ENCODE assay signal across 31 cellular contexts in genomic region chr10:74276416-74276815, GRCh38.
"Had no signal": no experiment of that assay in that cellular context is flagged by ENCODE, and none has a peak within 500 bp of the region (broad histone marks: within the 10 kb centered on the region; RNA-seq: fewer than 3 reads in every experiment).

No MANE protein-coding gene starts in this region.

- H3K4me3 Mint-ChIP-seq: activated CD4-positive, alpha-beta memory T cell treated with anti-CD3 and anti-CD28 coated beads, Interleukin-2, amount 10 ng/mL, durations not matched to agents 7 days and 5 days; activated naive CD4-positive, alpha-beta T cell treated with anti-CD3 and anti-CD28 coated beads for 36 hours; activated T-cell treated with anti-CD3 and anti-CD28 coated beads, Interleukin-2, amount 50 U/mL, for 24 hours; activated T-helper 1 cell treated with anti-CD3 and anti-CD28 coated beads, Interleukin-12 subunit alpha, Interleukin-12 subunit beta, Interleukin-2, Interleukin-4 antibody, amounts not matched to agents 30 ng/mL and 10 ng/mL and 1 ng/mL, durations not matched to agents 14 hours and 24 hours and 36 hours had no signal

- H3K4me2 ChIP-seq: PC-9 had no signal

- H3K9me3 Mint-ChIP-seq: activated CD4-positive, alpha-beta memory T cell treated with anti-CD3 and anti-CD28 coated beads, Interleukin-2, amount 10 ng/mL, durations not matched to agents 7 days and 5 days; activated naive CD4-positive, alpha-beta T cell treated with anti-CD3 and anti-CD28 coated beads for 36 hours; activated naive CD4-positive, alpha-beta T cell treated with anti-CD3 and anti-CD28 coated beads, Interleukin-2, amount 50 U/mL, for 72 hours; activated T-cell treated with anti-CD3 and anti-CD28 coated beads, Interleukin-2, amount 50 U/mL, for 24 hours; activated T-helper 1 cell treated with anti-CD3 and anti-CD28 coated beads, Interleukin-12 subunit alpha, Interleukin-12 subunit beta, Interleukin-2, Interleukin-4 antibody, amounts not matched to agents 30 ng/mL and 10 ng/mL and 1 ng/mL, durations not matched to agents 14 hours and 24 hours and 36 hours had no signal

- H3K27ac ChIP-seq: adrenal gland, body of pancreas, breast epithelium, PC-9, SJCRH30, SK-N-MC, WERI-Rb-1 had no signal

- ATAC-seq: activated naive CD4-positive, alpha-beta T cell treated with anti-CD3 and anti-CD28 coated beads, Interleukin-2, amount 50 U/mL, for 72 hours; body of pancreas had no signal

- H3K36me3 ChIP-seq: adrenal gland, breast epithelium, MG63, SJCRH30, WERI-Rb-1 had no signal

- DNase-seq: activated CD4-positive, alpha-beta memory T cell treated with anti-CD3 and anti-CD28 coated beads, Interleukin-2, amount 10 ng/mL, durations not matched to agents 7 days and 5 days; activated CD4-positive, alpha-beta T cell treated with anti-CD3 and anti-CD28 coated beads for 1 hour; activated CD4-positive, alpha-beta T cell treated with anti-CD3 and anti-CD28 coated beads for 48 hours; activated CD4-positive, CD25-positive, alpha-beta regulatory T cell; activated gamma-delta T cell treated with Interleukin-2 at 50 U/mL for 16 hours; activated naive CD4-positive, alpha-beta T cell treated with anti-CD3 and anti-CD28 coated beads for 36 hours; activated T-cell treated with anti-CD3 and anti-CD28 coated beads, Interleukin-2, amount 50 U/mL, for 24 hours; adrenal gland; body of pancreas; caudate nucleus; cerebellar nuclear complex; Karpas-422; KBM-7; MG63; NCI-H1048; NCI-H1105 treated with DMSO at 0.1 percent for 48 hours; NCI-H1436; NCI-H1694 treated with DMSO at 0.1 percent for 48 hours; NCI-H2029; NCI-H345; NCI-H524 treated with DMSO at 0.1 percent for 48 hours; PC-9; SHP77; SJCRH30; T1000; WERI-Rb-1 had no signal

- H3K27me3 ChIP-seq: adrenal gland, body of pancreas, breast epithelium, MG63, SJCRH30 had no signal

- H3K27ac Mint-ChIP-seq: activated CD4-positive, alpha-beta memory T cell treated with anti-CD3 and anti-CD28 coated beads, Interleukin-2, amount 10 ng/mL, durations not matched to agents 7 days and 5 days; activated naive CD4-positive, alpha-beta T cell treated with anti-CD3 and anti-CD28 coated beads for 36 hours; activated naive CD4-positive, alpha-beta T cell treated with anti-CD3 and anti-CD28 coated beads, Interleukin-2, amount 50 U/mL, for 72 hours; activated T-cell treated with anti-CD3 and anti-CD28 coated beads, Interleukin-2, amount 50 U/mL, for 24 hours; activated T-helper 1 cell treated with anti-CD3 and anti-CD28 coated beads, Interleukin-12 subunit alpha, Interleukin-12 subunit beta, Interleukin-2, Interleukin-4 antibody, amounts not matched to agents 30 ng/mL and 10 ng/mL and 1 ng/mL, durations not matched to agents 14 hours and 24 hours and 36 hours had no signal

- H3K27me3 Mint-ChIP-seq: activated CD4-positive, alpha-beta memory T cell treated with anti-CD3 and anti-CD28 coated beads, Interleukin-2, amount 10 ng/mL, durations not matched to agents 7 days and 5 days; activated T-cell treated with anti-CD3 and anti-CD28 coated beads, Interleukin-2, amount 50 U/mL, for 24 hours had no signal

- FAIRE-seq: astrocyte had no signal

- H3K9me3 ChIP-seq: adrenal gland, body of pancreas, breast epithelium, MG63, SJCRH30 had no signal

- H2AFZ ChIP-seq: PC-9 had no signal

- H3K4me1 Mint-ChIP-seq: activated CD4-positive, alpha-beta memory T cell treated with anti-CD3 and anti-CD28 coated beads, Interleukin-2, amount 10 ng/mL, durations not matched to agents 7 days and 5 days had no signal

- H3K4me1 ChIP-seq: adrenal gland, body of pancreas, breast epithelium, SJCRH30 had no signal

- H3K4me3 ChIP-seq: adrenal gland, body of pancreas, breast epithelium, MG63, PC-9, SJCRH30, SK-N-MC had no signal
